In the genomic region with DNA sequence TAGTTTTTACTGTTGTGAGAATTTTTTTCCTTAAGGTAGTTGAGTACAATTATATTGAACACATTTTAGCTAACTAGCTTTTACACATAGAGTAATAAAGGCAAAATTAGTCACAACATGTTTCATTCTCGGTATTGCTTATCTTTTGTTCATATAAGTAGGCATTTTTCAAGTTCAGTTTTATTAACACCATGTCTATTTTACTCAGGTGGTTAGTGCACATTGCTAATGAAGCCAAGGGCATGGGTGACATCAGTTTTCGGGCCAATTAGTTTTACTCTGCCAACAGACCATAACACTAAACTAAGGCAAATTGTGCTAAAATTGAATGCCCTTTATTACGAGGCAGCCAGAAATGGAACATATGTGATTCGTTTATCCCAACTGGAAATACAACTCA, we compare ENCODE assay signal across 1 cellular context.
TF ChIP-seq lines count a peak whose summit lies in the region.

No MANE protein-coding gene starts in this region.

TF ChIP-seq in GM23338, 12 proteins besides CTCF, POLR2A, EP300 and RAD21 (continued from another document):
- TF ChIP-seq, protein P1, sequence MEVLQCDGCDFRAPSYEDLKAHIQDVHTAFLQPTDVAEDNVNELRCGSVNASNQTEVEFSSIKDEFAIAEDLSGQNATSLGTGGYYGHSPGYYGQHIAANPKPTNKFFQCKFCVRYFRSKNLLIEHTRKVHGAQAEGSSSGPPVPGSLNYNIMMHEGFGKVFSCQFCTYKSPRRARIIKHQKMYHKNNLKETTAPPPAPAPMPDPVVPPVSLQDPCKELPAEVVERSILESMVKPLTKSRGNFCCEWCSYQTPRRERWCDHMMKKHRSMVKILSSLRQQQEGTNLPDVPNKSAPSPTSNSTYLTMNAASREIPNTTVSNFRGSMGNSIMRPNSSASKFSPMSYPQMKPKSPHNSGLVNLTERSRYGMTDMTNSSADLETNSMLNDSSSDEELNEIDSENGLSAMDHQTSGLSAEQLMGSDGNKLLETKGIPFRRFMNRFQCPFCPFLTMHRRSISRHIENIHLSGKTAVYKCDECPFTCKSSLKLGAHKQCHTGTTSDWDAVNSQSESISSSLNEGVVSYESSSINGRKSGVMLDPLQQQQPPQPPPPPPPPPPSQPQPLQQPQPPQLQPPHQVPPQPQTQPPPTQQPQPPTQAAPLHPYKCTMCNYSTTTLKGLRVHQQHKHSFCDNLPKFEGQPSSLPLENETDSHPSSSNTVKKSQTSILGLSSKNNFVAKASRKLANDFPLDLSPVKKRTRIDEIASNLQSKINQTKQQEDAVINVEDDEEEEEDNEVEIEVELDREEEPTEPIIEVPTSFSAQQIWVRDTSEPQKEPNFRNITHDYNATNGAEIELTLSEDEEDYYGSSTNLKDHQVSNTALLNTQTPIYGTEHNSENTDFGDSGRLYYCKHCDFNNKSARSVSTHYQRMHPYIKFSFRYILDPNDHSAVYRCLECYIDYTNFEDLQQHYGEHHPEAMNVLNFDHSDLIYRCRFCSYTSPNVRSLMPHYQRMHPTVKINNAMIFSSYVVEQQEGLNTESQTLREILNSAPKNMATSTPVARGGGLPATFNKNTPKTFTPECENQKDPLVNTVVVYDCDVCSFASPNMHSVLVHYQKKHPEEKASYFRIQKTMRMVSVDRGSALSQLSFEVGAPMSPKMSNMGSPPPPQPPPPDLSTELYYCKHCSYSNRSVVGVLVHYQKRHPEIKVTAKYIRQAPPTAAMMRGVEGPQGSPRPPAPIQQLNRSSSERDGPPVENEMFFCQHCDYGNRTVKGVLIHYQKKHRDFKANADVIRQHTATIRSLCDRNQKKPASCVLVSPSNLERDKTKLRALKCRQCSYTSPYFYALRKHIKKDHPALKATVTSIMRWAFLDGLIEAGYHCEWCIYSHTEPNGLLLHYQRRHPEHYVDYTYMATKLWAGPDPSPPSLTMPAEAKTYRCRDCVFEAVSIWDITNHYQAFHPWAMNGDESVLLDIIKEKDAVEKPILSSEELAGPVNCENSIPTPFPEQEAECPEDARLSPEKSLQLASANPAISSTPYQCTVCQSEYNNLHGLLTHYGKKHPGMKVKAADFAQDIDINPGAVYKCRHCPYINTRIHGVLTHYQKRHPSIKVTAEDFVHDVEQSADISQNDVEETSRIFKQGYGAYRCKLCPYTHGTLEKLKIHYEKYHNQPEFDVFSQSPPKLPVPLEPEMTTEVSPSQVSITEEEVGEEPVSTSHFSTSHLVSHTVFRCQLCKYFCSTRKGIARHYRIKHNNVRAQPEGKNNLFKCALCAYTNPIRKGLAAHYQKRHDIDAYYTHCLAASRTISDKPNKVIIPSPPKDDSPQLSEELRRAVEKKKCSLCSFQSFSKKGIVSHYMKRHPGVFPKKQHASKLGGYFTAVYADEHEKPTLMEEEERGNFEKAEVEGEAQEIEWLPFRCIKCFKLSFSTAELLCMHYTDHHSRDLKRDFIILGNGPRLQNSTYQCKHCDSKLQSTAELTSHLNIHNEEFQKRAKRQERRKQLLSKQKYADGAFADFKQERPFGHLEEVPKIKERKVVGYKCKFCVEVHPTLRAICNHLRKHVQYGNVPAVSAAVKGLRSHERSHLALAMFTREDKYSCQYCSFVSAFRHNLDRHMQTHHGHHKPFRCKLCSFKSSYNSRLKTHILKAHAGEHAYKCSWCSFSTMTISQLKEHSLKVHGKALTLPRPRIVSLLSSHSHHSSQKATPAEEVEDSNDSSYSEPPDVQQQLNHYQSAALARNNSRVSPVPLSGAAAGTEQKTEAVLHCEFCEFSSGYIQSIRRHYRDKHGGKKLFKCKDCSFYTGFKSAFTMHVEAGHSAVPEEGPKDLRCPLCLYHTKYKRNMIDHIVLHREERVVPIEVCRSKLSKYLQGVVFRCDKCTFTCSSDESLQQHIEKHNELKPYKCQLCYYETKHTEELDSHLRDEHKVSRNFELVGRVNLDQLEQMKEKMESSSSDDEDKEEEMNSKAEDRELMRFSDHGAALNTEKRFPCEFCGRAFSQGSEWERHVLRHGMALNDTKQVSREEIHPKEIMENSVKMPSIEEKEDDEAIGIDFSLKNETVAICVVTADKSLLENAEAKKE (CRISPR knock-in tag; IDR thresholded peaks at IDR 0.05) = no peak
- TF ChIP-seq STAT1 (IDR thresholded peaks at IDR 0.05; ENCODE audit: unreplicated experiment) (no peak), EZH2phosphoT487 (IDR thresholded peaks at IDR 0.05; ENCODE audit: unreplicated experiment) (no peak)
TF ChIP-seq in GM23338: peak in this region for 0.
